ENCODE assay signal across 8 cellular contexts in the genomic region with DNA sequence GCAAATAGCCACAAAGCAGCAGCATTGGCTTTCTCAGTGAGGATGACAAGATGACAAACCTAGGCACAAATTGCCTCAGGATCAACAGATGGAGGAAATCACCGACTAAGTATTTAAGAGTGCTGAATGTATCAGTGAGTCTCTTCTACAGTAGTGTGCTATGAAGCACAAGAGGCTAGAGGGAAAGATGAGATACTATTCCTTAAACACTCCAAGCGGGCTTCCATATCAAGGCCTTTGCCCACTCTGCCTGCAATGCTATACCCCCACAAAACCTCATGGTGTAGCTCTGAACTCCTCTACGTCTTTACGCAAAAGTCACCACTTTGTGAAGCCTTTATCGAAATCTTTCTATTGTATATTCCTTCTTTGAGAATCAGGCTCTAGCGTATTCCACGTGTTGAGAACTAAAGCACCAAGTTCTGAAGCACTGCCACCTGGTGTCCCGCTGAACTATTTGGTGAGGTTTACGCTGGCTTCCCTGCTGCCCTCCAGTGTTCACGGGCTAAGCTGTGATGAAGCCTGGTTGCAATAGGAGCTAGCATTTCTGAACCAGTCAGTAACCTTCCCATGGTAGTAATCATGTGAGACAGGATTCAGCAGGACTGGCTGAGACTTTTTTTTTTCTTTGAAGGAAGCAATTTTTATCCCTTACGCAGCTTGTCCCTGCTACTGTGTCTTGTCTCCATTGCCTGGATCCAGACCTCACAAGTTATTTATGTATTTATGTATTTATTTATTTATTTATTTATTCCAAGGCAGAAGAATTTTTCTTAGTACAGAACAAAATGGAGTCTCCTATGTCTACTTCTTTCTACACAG.
A peak's percentile ranks its signal among the peaks of the same experiment; 100 is the strongest.
DNase-seq lines count a peak whose midpoint lies in the region; ATAC-seq lines count a peak whose summit lies in the region.

No MANE protein-coding gene starts in this region.

- ATAC-seq in HG02678 (IDR thresholded peaks at IDR 0.05; ENCODE audit: unreplicated experiment) = peak; percentile 76
- ATAC-seq in activated T-cell treated with anti-CD3 and anti-CD28 coated beads, Interleukin-2, amount 50 U/mL, for 72 hours (replicated peaks in 1 of 2) = peak; percentile 82 to 84

- H3K4me1 Mint-ChIP-seq in activated T-cell treated with anti-CD3 and anti-CD28 coated beads, Interleukin-2, amount 50 U/mL, for 72 hours (ENCODE audit: low read depth) = peaks cover 43% of the 10 kb centered on the region

- no peaks in the 10 kb centered on the region for H3K27me3 Mint-ChIP-seq in activated T-cell treated with anti-CD3 and anti-CD28 coated beads, Interleukin-2, amount 50 U/mL, for 72 hours (ENCODE audit: low read depth)

- H3K9me3 Mint-ChIP-seq in activated T-cell treated with anti-CD3 and anti-CD28 coated beads, Interleukin-2, amount 50 U/mL, for 72 hours = no peaks in the 10 kb centered on the region

- intact Hi-C loops in posterior cingulate gyrus (cut with DNase I) = loop anchor here (10.0 kb wide), 1 partner anchor 185 kb away; no protein-coding TSS in a partner anchor

- H3K27ac Mint-ChIP-seq in activated T-cell treated with anti-CD3 and anti-CD28 coated beads, Interleukin-2, amount 50 U/mL, for 72 hours = peak overlapping the region; percentile 40

- H3K4me3 Mint-ChIP-seq in activated T-cell treated with anti-CD3 and anti-CD28 coated beads, Interleukin-2, amount 50 U/mL, for 72 hours = peak overlapping the region in 1 of 2 donors; percentile 31

- DNase-seq in SIG-M5 treated with dmso at 0.1 percent for 504 hours (lab: John Stamatoyannopoulos, UW; ENCODE audit: unreplicated experiment) = peak; percentile 78
- no peak for DNase-seq in SIG-M5 (lab: John Stamatoyannopoulos, UW)
- DNase-seq in NCI-H460 (ENCODE audit: extremely low read depth, low read depth) = peak; percentile 77
- DNase-seq in activated T-cell treated with anti-CD3 and anti-CD28 coated beads, Interleukin-2, amount 50 U/mL, for 72 hours = peak; percentile 46 to 55
- DNase-seq in glomerular visceral epithelial cell (ENCODE audit: extremely low spot score) = peak; percentile 65
- DNase-seq in posterior cingulate gyrus = peak in 9 of 10 donors; percentile 9 to 88 (median 49)
- DNase-seq in NCI-H128 (lab: John Stamatoyannopoulos, UW; ENCODE audit: unreplicated experiment) = no peak

- H3K36me3 Mint-ChIP-seq in activated T-cell treated with anti-CD3 and anti-CD28 coated beads, Interleukin-2, amount 50 U/mL, for 72 hours (ENCODE audit: insufficient read depth in 2 of 2) = no peaks in the 10 kb centered on the region

Comparison
In these comparisons a context has a peak if more than half of its experiments do, and no peak if none do; other contexts are left out.
1. DNase-seq: peak in SIG-M5 treated with dmso at 0.1 percent for 504 hours (single experiment), NCI-H460 (single experiment), activated T-cell treated with anti-CD3 and anti-CD28 coated beads, Interleukin-2, amount 50 U/mL, for 72 hours (2 of 2), glomerular visceral epithelial cell (single experiment) and posterior cingulate gyrus (9 of 10); none in SIG-M5 (single experiment) and NCI-H128 (single experiment).